Comparison of ENCODE assay signal across 16 cellular contexts in the genomic region with DNA sequence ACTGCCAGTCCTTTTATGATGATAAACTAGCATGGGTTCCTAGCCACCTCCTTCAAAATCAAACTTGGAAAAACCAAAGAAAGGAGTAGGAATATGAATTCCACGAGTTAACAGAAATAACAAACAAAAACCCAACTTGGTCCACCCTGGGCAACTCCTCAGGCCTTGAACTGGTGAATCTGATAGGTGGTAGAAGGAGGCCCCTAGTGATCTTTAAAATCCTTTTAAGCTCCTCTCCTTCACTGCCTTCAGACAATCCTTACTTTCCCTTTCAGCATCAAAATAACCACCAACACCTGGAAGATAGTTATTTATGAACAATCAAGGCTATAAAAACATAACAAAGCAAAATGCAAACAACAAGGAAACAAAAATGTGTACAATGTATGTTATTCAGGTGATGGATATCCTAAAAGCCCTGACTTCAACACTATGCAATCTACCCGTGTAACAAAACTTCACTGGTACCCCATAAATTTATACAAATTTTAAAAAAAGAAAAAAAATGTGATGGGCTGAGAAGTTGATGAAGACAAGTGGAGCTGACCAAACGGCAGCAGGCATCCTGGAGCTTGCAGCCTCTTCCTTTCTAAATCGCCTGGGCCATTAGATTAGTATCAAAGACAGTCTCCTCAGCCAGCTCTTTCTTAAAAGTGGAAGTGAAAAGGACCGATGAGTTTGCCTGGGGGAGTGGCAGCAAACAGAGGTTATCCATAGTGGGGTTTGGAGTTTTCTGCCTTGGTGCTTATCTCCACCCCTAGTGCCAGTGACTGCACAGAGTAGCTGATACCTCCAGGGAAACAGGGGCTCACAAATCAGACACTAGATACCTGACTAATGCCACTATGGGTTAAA.
DNase-seq lines count a peak whose midpoint lies in the region; ATAC-seq, FAIRE-seq and TF ChIP-seq lines count a peak whose summit lies in the region.
"Had no signal": no experiment of that assay in that cellular context is flagged by ENCODE, and none has a peak within 500 bp of the region (broad histone marks: within the 10 kb centered on the region; RNA-seq: fewer than 3 reads in every experiment).

No MANE protein-coding gene starts in this region.

- peaks cover 20% of the 10 kb centered on the region for H3K4me1 ChIP-seq in OCI-LY7 (ENCODE audit: insufficient read depth, low read length, poor library complexity, severe bottlenecking)
- H3K4me1 ChIP-seq: Caco-2 had no signal

- peak overlapping the region; percentile 51 for H3K4me2 ChIP-seq in OCI-LY7 (ENCODE audit: low read length)

- H3K27ac ChIP-seq in OCI-LY7 (ENCODE audit: low read depth, low read length, poor library complexity, severe bottlenecking) = peak overlapping the region; percentile 46

- peak overlapping the region; percentile 94 for H2AFZ ChIP-seq in OCI-LY7 (ENCODE audit: low read length)

- ATAC-seq in GM21423 (IDR thresholded peaks at IDR 0.05; ENCODE audit: unreplicated experiment) (peak; percentile 85), HG03159 (IDR thresholded peaks at IDR 0.05; ENCODE audit: unreplicated experiment) (peak; percentile 67), HG03108 (IDR thresholded peaks at IDR 0.05; ENCODE audit: unreplicated experiment) (no peak)
- ATAC-seq: K562 had no signal

- H4K20me1 ChIP-seq in OCI-LY7 (ENCODE audit: insufficient read depth, low read length) = no peaks in the 10 kb centered on the region

- no peaks in the 10 kb centered on the region; the same call in 1 of the 2 replicates for H3K36me3 ChIP-seq in OCI-LY7 (ENCODE audit: insufficient read depth, low read length)

- peaks cover 10% of the 10 kb centered on the region; the same call in 1 of the 2 replicates for H3K9me3 ChIP-seq in OCI-LY7 (ENCODE audit: low read length)
- H3K9me3 ChIP-seq: Caco-2 had no signal

- TF ChIP-seq CTCF in D721Med (IDR thresholded peaks at IDR 0.05; ENCODE audit: insufficient read depth, missing control alignments) (no peak), OCI-LY7 (conservative IDR thresholded peaks at IDR 0.05; ENCODE audit: low read length) (no peak)

- CTCF ChIA-PET in OCI-LY7 (lab: Charles Lee; ENCODE audit: unreplicated experiment) = interaction anchor here (0.6 to 2.3 kb wide), 3 partner anchors 11 to 188 kb away, joined by 3 to 14 read pairs (median 4); no protein-coding TSS in a partner anchor

- no peaks in the 10 kb centered on the region for H3K9me2 ChIP-seq in OCI-LY7 (ENCODE audit: insufficient read depth, low read length)

- BruUV-seq in OCI-LY7 (replicated peaks; lab: Mats Ljungman, UMichigan) = no TSS peak

- no peak for DNase-seq in D721Med (ENCODE audit: insufficient read length, low spot score)
- DNase-seq in OCI-LY7 (ENCODE audit: low spot score) = peak; percentile 67
- no peak for DNase-seq in activated naive CD4-positive, alpha-beta T cell treated with anti-CD3 and anti-CD28 coated beads, Interleukin-2, amount 50 U/mL, for 16 hours
- DNase-seq in hypothalamus (lab: John Stamatoyannopoulos, UW) = no peak
- no peak for DNase-seq in SW 1271 (lab: John Stamatoyannopoulos, UW)
- DNase-seq: activated CD4-positive, alpha-beta T cell treated with anti-CD3 and anti-CD28 coated beads, Interleukin-2, amount 10 ng/mL, durations not matched to agents 24 days and 14 days; activated T-cell treated with anti-CD3 and anti-CD28 coated beads, Interleukin-2, amount 50 U/mL, for 48 hours; Caco-2; NCI-H1436; NCI-H446 treated with DMSO at 0.1 percent for 48 hours; nucleus accumbens had no signal

- FAIRE-seq in D721Med (lab: Jason Lieb, UNC) = peak; percentile 46
- FAIRE-seq: endothelial cell of umbilical vein, K562 had no signal

- intact Hi-C loops in OCI-LY7 (cut with micrococcal nuclease; ENCODE audit: unreplicated experiment) = no loop called here

- POLR2A ChIA-PET in OCI-LY7 (lab: Charles Lee) = interaction anchor here (0.6 to 7.2 kb wide), 25 partner anchors 8 to 278 kb away, joined by 3 to 109 read pairs (median 3); partner anchors contain the start of gene TMA16

- no peaks in the 10 kb centered on the region for H3K79me2 ChIP-seq in OCI-LY7 (ENCODE audit: insufficient read depth, low read depth, low read length)

- H3K4me3 ChIP-seq in OCI-LY7 (ENCODE audit: low read depth, low read length, poor library complexity, severe bottlenecking) = peak overlapping the region; percentile 5
- H3K4me3 ChIP-seq: K562 had no signal
